1 cellular context compared by ENCODE assay signal in genomic region chr9:112334319-112334828, GRCh38.
TF ChIP-seq lines count a peak whose summit lies in the region.

No MANE protein-coding gene starts in this region.

TF ChIP-seq in HepG2, 621 proteins besides CTCF, POLR2A, EP300 and RAD21 (continued from another document):
- TF ChIP-seq GATA4 (IDR thresholded peaks at IDR 0.05; ENCODE audit: borderline replicate concordance, low read depth) (no peak), NCOR1 (IDR thresholded peaks at IDR 0.05; ENCODE audit: borderline replicate concordance, low read length) (0 out of 2 replicates have a peak, but pooled peaks have one; percentile 18), DRAP1 (CRISPR knock-in tag; IDR thresholded peaks at IDR 0.05) (0 out of 2 replicates have a peak, but pooled peaks have one; percentile 3), ELF1 (CRISPR knock-in tag; IDR thresholded peaks at IDR 0.05) (no peak)
TF ChIP-seq in HepG2: peak in this region for 7.
